Comparison of ENCODE assay signal across 8 cellular contexts in the genomic region with DNA sequence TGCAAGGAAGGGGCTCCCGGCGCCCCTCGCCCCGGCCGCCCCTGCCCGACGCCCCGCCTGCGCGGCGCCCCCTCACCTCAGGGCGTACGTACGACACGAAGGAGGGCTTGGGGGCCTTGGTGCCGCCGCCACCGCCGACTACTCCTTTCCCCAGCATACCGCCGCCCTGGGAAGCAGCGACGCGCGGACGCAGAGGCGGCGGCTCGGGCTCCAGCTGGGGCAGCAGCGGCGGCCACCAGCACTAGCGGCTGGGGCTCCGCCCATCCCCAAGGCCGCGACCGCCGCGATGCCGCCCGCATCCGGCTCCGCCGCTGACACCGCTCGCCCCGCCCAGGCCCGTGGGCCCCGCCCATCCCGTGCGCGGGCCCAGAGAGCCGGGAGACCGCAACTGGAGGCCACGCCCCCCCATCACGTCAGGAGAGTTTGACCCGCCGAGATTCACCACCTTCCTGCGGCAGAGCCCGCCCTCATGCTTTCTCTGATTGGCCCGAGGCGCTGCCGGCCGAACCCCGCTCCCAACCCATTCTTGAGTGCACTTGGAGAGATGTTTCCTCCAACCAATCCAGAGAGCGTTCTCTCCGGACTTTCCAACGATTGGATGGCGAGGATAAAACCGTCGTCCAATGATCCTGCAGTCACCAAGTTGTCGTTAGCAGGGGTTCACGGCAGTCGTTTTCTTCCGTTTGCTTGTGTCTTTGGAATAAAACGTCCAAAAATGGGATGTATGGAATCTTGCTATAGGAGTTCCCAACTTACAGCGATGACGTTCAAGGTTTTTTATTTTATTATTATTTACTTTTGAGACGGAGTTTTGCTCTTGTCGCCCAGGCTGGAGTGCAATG. TPM values are rescaled to one million over a fixed set of nuclear protein-coding genes. Genes with fewer than 3 reads are reported as not detected.
DNase-seq lines count a peak whose midpoint lies in the region; ATAC-seq and TF ChIP-seq lines count a peak whose summit lies in the region.

A gene with protein sequence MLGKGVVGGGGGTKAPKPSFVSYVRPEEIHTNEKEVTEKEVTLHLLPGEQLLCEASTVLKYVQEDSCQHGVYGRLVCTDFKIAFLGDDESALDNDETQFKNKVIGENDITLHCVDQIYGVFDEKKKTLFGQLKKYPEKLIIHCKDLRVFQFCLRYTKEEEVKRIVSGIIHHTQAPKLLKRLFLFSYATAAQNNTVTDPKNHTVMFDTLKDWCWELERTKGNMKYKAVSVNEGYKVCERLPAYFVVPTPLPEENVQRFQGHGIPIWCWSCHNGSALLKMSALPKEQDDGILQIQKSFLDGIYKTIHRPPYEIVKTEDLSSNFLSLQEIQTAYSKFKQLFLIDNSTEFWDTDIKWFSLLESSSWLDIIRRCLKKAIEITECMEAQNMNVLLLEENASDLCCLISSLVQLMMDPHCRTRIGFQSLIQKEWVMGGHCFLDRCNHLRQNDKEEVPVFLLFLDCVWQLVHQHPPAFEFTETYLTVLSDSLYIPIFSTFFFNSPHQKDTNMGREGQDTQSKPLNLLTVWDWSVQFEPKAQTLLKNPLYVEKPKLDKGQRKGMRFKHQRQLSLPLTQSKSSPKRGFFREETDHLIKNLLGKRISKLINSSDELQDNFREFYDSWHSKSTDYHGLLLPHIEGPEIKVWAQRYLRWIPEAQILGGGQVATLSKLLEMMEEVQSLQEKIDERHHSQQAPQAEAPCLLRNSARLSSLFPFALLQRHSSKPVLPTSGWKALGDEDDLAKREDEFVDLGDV (minus strand): TSS at position 258 of the 842 bp plus-strand sequence. CDS start 101 bp downstream, at position 157.

- H3K36me3 ChIP-seq in CD8-positive, alpha-beta memory T cell (ENCODE audit: insufficient read depth, low read length) = no peaks in the 10 kb centered on the region
- H3K36me3 ChIP-seq in lower lobe of right lung = no peaks in the 10 kb centered on the region

- peaks cover 30 to 47% (median 43%) of the 10 kb centered on the region in 3 donors for H3K4me1 Mint-ChIP-seq in CD8-positive, alpha-beta memory T cell

- POLR2A ChIA-PET in CD8-positive, alpha-beta memory T cell (lab: Charles Lee) = interaction anchor here (0.7 to 1.9 kb wide), 2 partner anchors 37 to 139 kb away, joined by 3 to 14 read pairs; a partner anchor contains a TSS

- peak within 1 kb of the TSS; percentile 83 for H3K27ac ChIP-seq in CD8-positive, alpha-beta memory T cell (ENCODE audit: low read depth, low read length)
- H3K27ac ChIP-seq in lower lobe of right lung = peak within 1 kb of the TSS; percentile 98

- no peaks in the 10 kb centered on the region for H3K9me3 Mint-ChIP-seq in CD8-positive, alpha-beta memory T cell

- H3K4me1 ChIP-seq in CD8-positive, alpha-beta memory T cell (ENCODE audit: insufficient read depth, low read length) = peaks cover 18% of the 10 kb centered on the region
- H3K4me1 ChIP-seq in lower lobe of right lung = peaks cover 47% of the 10 kb centered on the region

- H3K36me3 Mint-ChIP-seq in CD8-positive, alpha-beta memory T cell = peaks cover 0 to 13% (median 9%) of the 10 kb centered on the region in 3 donors

- H3K4me3 Mint-ChIP-seq in CD8-positive, alpha-beta memory T cell = peak within 1 kb of the TSS; percentile 92 to 100 (median 93)

- CTCF ChIA-PET in CD8-positive, alpha-beta memory T cell (lab: Charles Lee) = interaction anchor here (1.3 to 1.9 kb wide), 3 partner anchors 17 to 272 kb away, joined by 3 to 6 read pairs (median 6); a partner anchor contains a TSS

- H3K4me3 ChIP-seq in CD8-positive, alpha-beta memory T cell (ENCODE audit: low read length) = peak within 1 kb of the TSS; percentile 71
- peak within 1 kb of the TSS; percentile 85 for H3K4me3 ChIP-seq in lower lobe of right lung

- peak; percentile 94 for ATAC-seq in GM19468 (IDR thresholded peaks at IDR 0.05; ENCODE audit: extremely low read depth, unreplicated experiment)
- ATAC-seq in lower lobe of right lung = peak; percentile 97 to 99

- no peaks in the 10 kb centered on the region for H3K9me3 ChIP-seq in CD8-positive, alpha-beta memory T cell (ENCODE audit: low read length)
- H3K9me3 ChIP-seq in lower lobe of right lung = no peaks in the 10 kb centered on the region

- peaks cover 0 to 2% of the 10 kb centered on the region in 2 donors for H3K27me3 Mint-ChIP-seq in CD8-positive, alpha-beta memory T cell

- intact Hi-C loops in lower lobe of right lung (cut with DNase I) = no loop called here

- peak within 1 kb of the TSS; percentile 92 to 98 (median 96) for H3K27ac Mint-ChIP-seq in CD8-positive, alpha-beta memory T cell

- TF ChIP-seq CTCF in lower lobe of right lung (IDR thresholded peaks at IDR 0.05) = no peak

- no peaks in the 10 kb centered on the region for H3K27me3 ChIP-seq in CD8-positive, alpha-beta memory T cell (ENCODE audit: insufficient read depth, low read length, poor library complexity, severe bottlenecking)
- no peaks in the 10 kb centered on the region for H3K27me3 ChIP-seq in lower lobe of right lung (ENCODE audit: low read depth)

- peak; percentile 99 to 100 (median 100) for DNase-seq in CD8-positive, alpha-beta memory T cell
- DNase-seq in HS-5 (ENCODE audit: low read depth) (peak; percentile 99), lower lobe of right lung (peak; percentile 100)
- peak; percentile 98 for DNase-seq in NK-92 treated with Interleukin-12 subunit alpha and Interleukin-12 subunit beta, amount 100 ng/mL, for 24 hours (lab: John Stamatoyannopoulos, UW)
- DNase-seq in activated CD8-positive, alpha-beta memory T cell treated with anti-CD3 and anti-CD28 coated beads for 24 hours = peak; percentile 100
- DNase-seq in effector CD4-positive, alpha-beta T cell = peak; percentile 99
- peak; percentile 99 to 100 (median 99) for DNase-seq in stimulated activated CD4-positive, alpha-beta T cell treated with anti-CD3 and anti-CD28 coated beads, TNF-alpha, amount 100 ng/mL, for 24 hours (ENCODE audit: low read depth in 3 of 3)

RNA-seq across cellular contexts. Expression of the gene that starts here (rescaled TPM):
- 10 to 100 TPM; 25.4 to 27.4 TPM for total RNA-seq in CD8-positive, alpha-beta memory T cell
- 20.4 TPM for polyA plus RNA-seq in CD8-positive, alpha-beta memory T cell
- 39.3 TPM for total RNA-seq in lower lobe of right lung

Comparison
In these comparisons a context has a peak if more than half of its experiments do, and no peak if none do; other contexts are left out.
1. Peak in every context shown above with its lines: DNase-seq, ATAC-seq, H3K4me3 ChIP-seq and H3K27ac ChIP-seq.